ENCODE assay signal across 1 cellular context in genomic region chr17:7043195-7043543, GRCh38.
TF ChIP-seq lines count a peak whose summit lies in the region.

No MANE protein-coding gene starts in this region.

TF ChIP-seq in H1, 55 proteins besides CTCF, POLR2A, EP300 and RAD21:
- TF ChIP-seq KDM4A (IDR thresholded peaks at IDR 0.05; ENCODE audit: low read depth, low read length, severe bottlenecking): peak; percentile 4
- TF ChIP-seq RBBP5 (IDR thresholded peaks at IDR 0.05; ENCODE audit: borderline replicate concordance, low read depth, low read length): 0 out of 2 replicates have a peak, but pooled peaks have one; percentile 12
- TF ChIP-seq RNF2 (IDR thresholded peaks at IDR 0.05; ENCODE audit: borderline replicate concordance, low read depth, low read length, missing control alignments, poor library complexity, severe bottlenecking): peak; percentile 45
- no peak for TF ChIP-seq GABPA (IDR thresholded peaks at IDR 0.05; ENCODE audit: borderline replicate concordance, insufficient read depth, low read length)
